In the genomic region with DNA sequence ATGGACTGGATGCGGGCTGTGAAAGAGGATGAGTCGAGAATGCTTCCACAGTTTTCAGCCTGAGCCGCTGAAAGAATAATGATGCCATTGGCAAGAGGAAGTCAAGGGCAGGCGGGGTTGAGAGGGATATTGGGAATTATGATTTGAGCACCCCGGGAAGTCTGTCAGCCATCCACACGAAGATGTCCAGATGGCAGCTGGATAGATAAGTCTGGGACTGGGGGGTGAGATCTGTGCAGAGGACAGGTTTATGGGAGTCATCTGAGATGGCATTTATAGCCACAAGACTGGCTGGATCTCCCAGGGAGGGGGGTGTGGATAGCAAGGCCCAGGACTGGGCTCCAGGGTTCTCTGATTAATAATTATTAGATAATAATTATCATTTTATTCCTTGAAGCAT, we compare ENCODE assay signal across 1 cellular context.
TF ChIP-seq lines count a peak whose summit lies in the region.

No MANE protein-coding gene starts in this region.

TF ChIP-seq in HepG2, 621 proteins besides CTCF, POLR2A, EP300 and RAD21:
- no peak for TF ChIP-seq PAWR (CRISPR knock-in tag; IDR thresholded peaks at IDR 0.05; ENCODE audit: borderline replicate concordance)
- TF ChIP-seq, protein P1, sequence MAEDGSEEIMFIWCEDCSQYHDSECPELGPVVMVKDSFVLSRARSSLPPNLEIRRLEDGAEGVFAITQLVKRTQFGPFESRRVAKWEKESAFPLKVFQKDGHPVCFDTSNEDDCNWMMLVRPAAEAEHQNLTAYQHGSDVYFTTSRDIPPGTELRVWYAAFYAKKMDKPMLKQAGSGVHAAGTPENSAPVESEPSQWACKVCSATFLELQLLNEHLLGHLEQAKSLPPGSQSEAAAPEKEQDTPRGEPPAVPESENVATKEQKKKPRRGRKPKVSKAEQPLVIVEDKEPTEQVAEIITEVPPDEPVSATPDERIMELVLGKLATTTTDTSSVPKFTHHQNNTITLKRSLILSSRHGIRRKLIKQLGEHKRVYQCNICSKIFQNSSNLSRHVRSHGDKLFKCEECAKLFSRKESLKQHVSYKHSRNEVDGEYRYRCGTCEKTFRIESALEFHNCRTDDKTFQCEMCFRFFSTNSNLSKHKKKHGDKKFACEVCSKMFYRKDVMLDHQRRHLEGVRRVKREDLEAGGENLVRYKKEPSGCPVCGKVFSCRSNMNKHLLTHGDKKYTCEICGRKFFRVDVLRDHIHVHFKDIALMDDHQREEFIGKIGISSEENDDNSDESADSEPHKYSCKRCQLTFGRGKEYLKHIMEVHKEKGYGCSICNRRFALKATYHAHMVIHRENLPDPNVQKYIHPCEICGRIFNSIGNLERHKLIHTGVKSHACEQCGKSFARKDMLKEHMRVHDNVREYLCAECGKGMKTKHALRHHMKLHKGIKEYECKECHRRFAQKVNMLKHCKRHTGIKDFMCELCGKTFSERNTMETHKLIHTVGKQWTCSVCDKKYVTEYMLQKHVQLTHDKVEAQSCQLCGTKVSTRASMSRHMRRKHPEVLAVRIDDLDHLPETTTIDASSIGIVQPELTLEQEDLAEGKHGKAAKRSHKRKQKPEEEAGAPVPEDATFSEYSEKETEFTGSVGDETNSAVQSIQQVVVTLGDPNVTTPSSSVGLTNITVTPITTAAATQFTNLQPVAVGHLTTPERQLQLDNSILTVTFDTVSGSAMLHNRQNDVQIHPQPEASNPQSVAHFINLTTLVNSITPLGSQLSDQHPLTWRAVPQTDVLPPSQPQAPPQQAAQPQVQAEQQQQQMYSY (CRISPR knock-in tag; IDR thresholded peaks at IDR 0.05): no peak
- TF ChIP-seq ARHGAP35 (CRISPR knock-in tag; IDR thresholded peaks at IDR 0.05; ENCODE audit: borderline replicate concordance): no peak
- TF ChIP-seq, protein P2, sequence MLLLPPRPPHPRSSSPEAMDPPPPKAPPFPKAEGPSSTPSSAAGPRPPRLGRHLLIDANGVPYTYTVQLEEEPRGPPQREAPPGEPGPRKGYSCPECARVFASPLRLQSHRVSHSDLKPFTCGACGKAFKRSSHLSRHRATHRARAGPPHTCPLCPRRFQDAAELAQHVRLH (CRISPR knock-in tag; IDR thresholded peaks at IDR 0.05; ENCODE audit: borderline replicate concordance, low read depth): no peak
- no peak for TF ChIP-seq RAD51 (IDR thresholded peaks at IDR 0.05; ENCODE audit: borderline replicate concordance)
- no peak for TF ChIP-seq PPARG (CRISPR knock-in tag; conservative IDR thresholded peaks at IDR 0.05)
- TF ChIP-seq RFX3 (CRISPR knock-in tag; IDR thresholded peaks at IDR 0.05): no peak
- no peak for TF ChIP-seq NFATC3 (CRISPR knock-in tag; IDR thresholded peaks at IDR 0.05)
- TF ChIP-seq, protein P3, sequence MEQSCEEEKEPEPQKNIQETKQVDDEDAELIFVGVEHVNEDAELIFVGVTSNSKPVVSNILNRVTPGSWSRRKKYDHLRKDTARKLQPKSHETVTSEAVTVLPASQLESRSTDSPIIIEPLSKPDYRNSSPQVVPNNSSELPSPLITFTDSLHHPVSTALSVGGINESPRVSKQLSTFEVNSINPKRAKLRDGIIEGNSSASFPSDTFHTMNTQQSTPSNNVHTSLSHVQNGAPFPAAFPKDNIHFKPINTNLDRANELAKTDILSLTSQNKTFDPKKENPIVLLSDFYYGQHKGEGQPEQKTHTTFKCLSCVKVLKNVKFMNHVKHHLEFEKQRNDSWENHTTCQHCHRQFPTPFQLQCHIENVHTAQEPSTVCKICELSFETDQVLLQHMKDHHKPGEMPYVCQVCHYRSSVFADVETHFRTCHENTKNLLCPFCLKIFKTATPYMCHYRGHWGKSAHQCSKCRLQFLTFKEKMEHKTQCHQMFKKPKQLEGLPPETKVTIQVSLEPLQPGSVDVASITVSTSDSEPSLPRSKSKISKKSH (CRISPR knock-in tag; IDR thresholded peaks at IDR 0.05; ENCODE audit: borderline replicate concordance): no peak
- TF ChIP-seq ZNF777 (CRISPR knock-in tag; IDR thresholded peaks at IDR 0.05): no peak
- TF ChIP-seq ZNF44 (CRISPR knock-in tag; IDR thresholded peaks at IDR 0.05): no peak
